1 cellular context compared by ENCODE assay signal in genomic region chr2:226023383-226023782, GRCh38.
TF ChIP-seq lines count a peak whose summit lies in the region.

No MANE protein-coding gene starts in this region.

TF ChIP-seq in SK-N-SH, 30 proteins besides CTCF, POLR2A, EP300 and RAD21 (continued from another document):
- TF ChIP-seq ZBTB33 (IDR thresholded peaks at IDR 0.05; ENCODE audit: borderline replicate concordance, low read depth) (no peak), MEF2A (IDR thresholded peaks at IDR 0.05; ENCODE audit: borderline replicate concordance, low read depth) (no peak), GABPA (IDR thresholded peaks at IDR 0.05; ENCODE audit: low read depth) (no peak)
